Comparison of ENCODE assay signal across 9 cellular contexts in the genomic region with DNA sequence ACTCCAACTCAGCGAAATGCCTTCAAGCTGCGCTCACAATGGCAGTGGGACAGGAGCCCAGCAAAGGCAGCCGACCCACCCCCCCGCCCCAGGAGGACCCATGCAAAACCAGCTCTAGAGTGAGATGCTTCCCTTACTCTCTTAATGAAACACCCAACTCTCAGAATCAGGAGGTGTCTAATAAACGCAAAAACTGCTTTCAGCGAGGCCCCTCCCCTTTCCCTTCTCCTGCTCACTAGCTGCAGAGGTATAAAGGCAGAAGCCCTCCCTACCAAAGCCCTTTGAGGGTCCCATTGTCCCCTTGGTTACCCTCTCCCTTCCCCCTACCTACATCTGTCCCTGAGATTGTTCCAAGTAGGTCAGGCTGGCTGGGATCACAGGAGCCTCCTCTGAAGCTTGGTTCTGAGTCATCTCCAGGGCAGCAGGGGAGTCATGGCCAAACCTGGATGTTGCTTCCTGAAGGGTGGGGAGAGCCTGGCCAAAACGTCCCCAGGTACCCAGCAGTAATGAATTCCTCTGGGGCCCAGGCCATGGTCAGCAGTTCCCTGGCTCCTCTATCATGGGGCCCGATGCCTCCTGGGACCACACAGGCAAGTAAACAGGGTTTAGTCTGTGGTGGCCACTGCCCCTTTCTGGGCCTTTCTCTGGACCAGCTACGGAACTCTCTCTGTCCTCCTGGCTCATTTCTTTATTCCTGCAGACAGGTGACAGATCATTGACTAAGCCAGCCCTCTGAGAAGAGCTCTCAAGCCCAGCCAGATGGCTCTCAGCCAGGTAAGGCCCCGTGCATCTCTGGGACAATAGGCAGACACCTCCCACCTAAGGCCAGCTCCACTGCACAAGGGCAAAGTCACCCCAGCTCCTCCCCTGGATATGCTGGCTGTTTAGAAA. TPM values are rescaled to one million over a fixed set of nuclear protein-coding genes. Genes with fewer than 3 reads are reported as not detected.
DNase-seq lines count a peak whose midpoint lies in the region; ATAC-seq, FAIRE-seq and TF ChIP-seq lines count a peak whose summit lies in the region.
"Had no signal": no experiment of that assay in that cellular context is flagged by ENCODE, and none has a peak within 500 bp of the region (broad histone marks: within the 10 kb centered on the region; RNA-seq: fewer than 3 reads in every experiment).

No MANE protein-coding gene starts in this region.

- no peak for TF ChIP-seq CTCF in CD4-positive, alpha-beta T cell (IDR thresholded peaks at IDR 0.05)
- no peak for TF ChIP-seq CTCF in RWPE1 (conservative IDR thresholded peaks at IDR 0.05; ENCODE audit: low read depth)
- TF ChIP-seq CTCF in H1 (IDR thresholded peaks at IDR 0.05; ENCODE audit: control extremely low read depth in 1 of 3, insufficient read depth in 1 of 3, low read depth in 1 of 3, low read length in 3 of 3): no peak

- no peak for DNase-seq in CD4-positive, alpha-beta T cell
- DNase-seq in HPDE6-E6E7 (ENCODE audit: extremely low spot score) (peak; percentile 76), RWPE1 (ENCODE audit: low spot score) (peak; percentile 89), H1 (ENCODE audit: low read depth in 1 of 2, low spot score in 2 of 2) (no peak), neuronal stem cell (ENCODE audit: low spot score) (no peak), OCI-M1 (lab: John Stamatoyannopoulos, UW) (no peak), dedifferentiated amniotic fluid mesenchymal stem cell (ENCODE audit: extremely low spot score) (no peak), epidermal melanocyte (ENCODE audit: insufficient read length, low spot score) (no peak)

- H3K4me1 ChIP-seq in H1 (replicated peaks in 1 of 4; ENCODE audit: control insufficient read depth in 3 of 4, insufficient read depth in 4 of 4, low read length in 3 of 4) (peaks cover 0 to 21% (median 11%) of the 10 kb centered on the region in 4 experiments; a peak in 6 of 7 replicates), neuronal stem cell (ENCODE audit: control insufficient read depth in 2 of 2, insufficient read depth in 1 of 2, low read depth in 1 of 2, low read length in 2 of 2) (peaks cover 20 to 21% of the 10 kb centered on the region in 2 donors)

- H2BK15ac ChIP-seq in H1 (ENCODE audit: low read length) (peak overlapping the region; percentile 53; the same call in 1 of the 2 replicates), neuronal stem cell (ENCODE audit: low read length) (peak overlapping the region; percentile 72)

- POLR2A ChIA-PET in CD4-positive, alpha-beta T cell (lab: Charles Lee): interaction anchor here (0.6 to 2.9 kb wide), 4 partner anchors 8 to 97 kb away, joined by 3 to 20 read pairs (median 3); a partner anchor contains a TSS
- POLR2A ChIA-PET in RWPE1 (lab: Yijun Ruan, JAX; ENCODE audit: low non-redundant PET) (no interaction called here), H1 (lab: Charles Lee; ENCODE audit: partially characterized antibody) (interaction anchor here (1.1 to 1.2 kb wide), 2 partner anchors 9 to 34 kb away, joined by 3 to 4 read pairs; no protein-coding TSS in a partner anchor)

- no peak for ATAC-seq in CD4-positive, alpha-beta T cell (ENCODE audit: poor library complexity)

- no peak for FAIRE-seq in H1 (lab: Jason Lieb, UNC)
- FAIRE-seq: GM18507 had no signal

- H3K79me1 ChIP-seq in H1 (ENCODE audit: low read depth, low read length) (peaks cover 23% of the 10 kb centered on the region), neuronal stem cell (ENCODE audit: low read depth, low read length) (peaks cover 12% of the 10 kb centered on the region)

- no peak for TF ChIP-seq RAD21 in H1 (IDR thresholded peaks at IDR 0.05 in 1 of 2, conservative IDR thresholded peaks at IDR 0.05 in 1 of 2; ENCODE audit: low read depth in 2 of 2, low read length in 2 of 2)

- H4K8ac ChIP-seq in H1 (ENCODE audit: extremely low read depth, insufficient read depth, low read length) (no peak overlapping the region), neuronal stem cell (ENCODE audit: low read depth, low read length) (no peak overlapping the region)

- H3K36me3 Mint-ChIP-seq in CD4-positive, alpha-beta T cell (ENCODE audit: low read depth): no peaks in the 10 kb centered on the region

- H2BK20ac ChIP-seq in H1 (ENCODE audit: low read length): no peak overlapping the region

- H3K36me3 ChIP-seq in H1 (ENCODE audit: control insufficient read depth in 2 of 4, insufficient read depth in 4 of 4, low read length in 3 of 4): no peaks in the 10 kb centered on the region
- peaks cover 0 to 44% of the 10 kb centered on the region in 2 donors for H3K36me3 ChIP-seq in neuronal stem cell (replicated peaks in 1 of 2; ENCODE audit: control insufficient read depth in 2 of 2, insufficient read depth in 2 of 2, low read length in 2 of 2)

- H3K4me3 Mint-ChIP-seq in CD4-positive, alpha-beta T cell: peak overlapping the region; percentile 85

- no peaks in the 10 kb centered on the region for H3K9me3 ChIP-seq in CD4-positive, alpha-beta T cell (ENCODE audit: control insufficient read depth, low read length)
- H3K9me3 ChIP-seq in H1 (ENCODE audit: insufficient read depth in 2 of 2, low read depth in 1 of 2, low read length in 1 of 2) (no peaks in the 10 kb centered on the region), neuronal stem cell (replicated peaks in 1 of 2; ENCODE audit: control insufficient read depth in 2 of 2, insufficient read depth in 1 of 2, low read depth in 1 of 2, low read length in 2 of 2) (peaks cover 0 to 8% of the 10 kb centered on the region in 2 donors)

- H2AK5ac ChIP-seq in H1 (ENCODE audit: low read depth, low read length): no peak overlapping the region
- H2AK5ac ChIP-seq in neuronal stem cell (ENCODE audit: low read depth, low read length): peak overlapping the region; percentile 42

- no peak for TF ChIP-seq POLR2A in H1 (IDR thresholded peaks at IDR 0.05; ENCODE audit: control extremely low read depth in 1 of 2, low read depth in 2 of 2, low read length in 2 of 2)

- H2BK12ac ChIP-seq in H1 (ENCODE audit: low read depth, low read length) (no peak overlapping the region), neuronal stem cell (ENCODE audit: low read length) (no peak overlapping the region)

- no peaks in the 10 kb centered on the region for H3K27me3 ChIP-seq in CD4-positive, alpha-beta T cell (ENCODE audit: control insufficient read depth, insufficient read depth, low read length)
- H3K27me3 ChIP-seq in H1 (replicated peaks in 1 of 4; ENCODE audit: control insufficient read depth in 3 of 4, extremely low read depth in 1 of 4, insufficient read depth in 3 of 4, low read length in 3 of 4) (no peaks in the 10 kb centered on the region), neuronal stem cell (ENCODE audit: control insufficient read depth in 3 of 3, insufficient read depth in 3 of 3, low read depth in 1 of 3, low read length in 3 of 3) (no peaks in the 10 kb centered on the region)

- H2BK120ac ChIP-seq in H1 (replicated peaks; ENCODE audit: low read depth, low read length) (no peak overlapping the region), neuronal stem cell (ENCODE audit: low read depth, low read length) (no peak overlapping the region)

- H3K79me2 ChIP-seq in H1 (ENCODE audit: control insufficient read depth in 1 of 2, insufficient read depth in 2 of 2, low read length in 2 of 2): peaks cover 8 to 91% of the 10 kb centered on the region in 2 experiments

- H4K20me1 ChIP-seq in H1 (replicated peaks in 1 of 2; ENCODE audit: control insufficient read depth in 1 of 2, insufficient read depth in 2 of 2, low read length in 2 of 2): peaks cover 17 to 26% of the 10 kb centered on the region in 2 experiments

- no peaks in the 10 kb centered on the region for H3K27me3 Mint-ChIP-seq in CD4-positive, alpha-beta T cell

- no peak for TF ChIP-seq EP300 in H1 (IDR thresholded peaks at IDR 0.05; ENCODE audit: borderline replicate concordance in 1 of 2, low read depth in 2 of 2, low read length in 2 of 2)

- H3K27ac Mint-ChIP-seq in CD4-positive, alpha-beta T cell: peak overlapping the region; percentile 96

- no peak overlapping the region for H3K4ac ChIP-seq in H1 (replicated peaks; ENCODE audit: insufficient read length, low read depth, low read length)
- no peak overlapping the region for H3K4ac ChIP-seq in neuronal stem cell (ENCODE audit: low read length)

- H3K23me2 ChIP-seq in H1 (ENCODE audit: low read depth, low read length): no peaks in the 10 kb centered on the region

- H3K4me3 ChIP-seq in H1 (ENCODE audit: extremely low read depth in 1 of 4, insufficient read depth in 2 of 4, low read depth in 3 of 4, low read length in 4 of 4) (no peak overlapping the region), neuronal stem cell (ENCODE audit: low read length in 2 of 2) (no peak overlapping the region)

- H3K4me2 ChIP-seq in H1 (ENCODE audit: insufficient read depth in 1 of 2, low read depth in 2 of 2, low read length in 2 of 2) (peak overlapping the region in 1 of 2 experiments; percentile 21; a peak in 1 of 4 replicates), neuronal stem cell (ENCODE audit: insufficient read depth, low read length, poor library complexity, severe bottlenecking) (no peak overlapping the region)

- H3K56ac ChIP-seq in H1 (replicated peaks; ENCODE audit: insufficient read length, low read depth, low read length): no peak overlapping the region

- H4K5ac ChIP-seq in H1 (ENCODE audit: insufficient read length, low read depth, low read length): no peak overlapping the region

- intact Hi-C loops in CD4-positive, alpha-beta T cell (cut with DNase I, micrococcal nuclease): loop anchor here (1.0 to 2.0 kb wide), 2 partner anchors 7 to 15 kb away; no protein-coding TSS in a partner anchor

- H3K23ac ChIP-seq in H1 (ENCODE audit: insufficient read length) (no peak overlapping the region), neuronal stem cell (ENCODE audit: low read depth, low read length, poor library complexity) (no peak overlapping the region)

- H2BK5ac ChIP-seq in H1 (ENCODE audit: low read depth, low read length) (no peak overlapping the region; the same call in 1 of the 2 replicates), neuronal stem cell (ENCODE audit: low read length) (no peak overlapping the region)

- H3K9ac ChIP-seq in H1 (replicated peaks in 1 of 4; ENCODE audit: extremely low read depth in 1 of 4, low read depth in 3 of 4, low read length in 3 of 4) (no peak overlapping the region), neuronal stem cell (ENCODE audit: low read depth, low read length, poor library complexity) (no peak overlapping the region)

- H3K18ac ChIP-seq in H1 (ENCODE audit: extremely low read depth, low read length) (no peak overlapping the region; the same call in 1 of the 2 replicates), neuronal stem cell (ENCODE audit: low read length) (peak overlapping the region; percentile 89)

- no peak overlapping the region for H2AFZ ChIP-seq in H1 (ENCODE audit: low read length)
- H2AFZ ChIP-seq in neuronal stem cell (ENCODE audit: low read length): no peak overlapping the region

- H4K91ac ChIP-seq in H1 (replicated peaks; ENCODE audit: insufficient read length, low read length) (no peak overlapping the region), neuronal stem cell (ENCODE audit: low read depth, low read length, poor library complexity) (no peak overlapping the region)

- peaks cover 64% of the 10 kb centered on the region for H3K4me1 Mint-ChIP-seq in CD4-positive, alpha-beta T cell (ENCODE audit: low read depth)

- H3K14ac ChIP-seq in H1 (ENCODE audit: insufficient read length) (no peak overlapping the region), neuronal stem cell (ENCODE audit: low read length) (no peak overlapping the region)

- 82% methylated on average over 10 of the region's 10 CpGs; no CpG with 5 or more reads in 1 of the 2 experiments for whole genome bisulfite sequencing in H1 (ENCODE audit: extremely low coverage in 1 of 2, insufficient coverage in 1 of 2, insufficient read length in 1 of 2, insufficient replicate concordance in 2 of 2, low coverage in 1 of 2, low lambda C conversion rate in 2 of 2, missing lambda C conversion rate in 1 of 2), 2 experiments
- WGBS in neuronal stem cell (ENCODE audit: extremely low coverage in 2 of 2, insufficient read length in 2 of 2, insufficient replicate concordance in 1 of 2), 2 donors: no CpG with 5 or more reads among the region's 10 CpGs

- H3K9me3 Mint-ChIP-seq in CD4-positive, alpha-beta T cell: no peaks in the 10 kb centered on the region

- peak overlapping the region; percentile 47 for H3K27ac ChIP-seq in CD4-positive, alpha-beta T cell (ENCODE audit: low read depth, low read length)
- H3K27ac ChIP-seq in RWPE1: peak overlapping the region; percentile 94
- no peak overlapping the region for H3K27ac ChIP-seq in H1 (ENCODE audit: low read depth, low read length)
- peak overlapping the region; percentile 41 for H3K27ac ChIP-seq in neuronal stem cell (replicated peaks; ENCODE audit: low read length)

- CTCF ChIA-PET in CD4-positive, alpha-beta T cell (lab: Charles Lee): interaction anchor here (1.3 kb wide), 1 partner anchor 55 kb away, joined by 3 read pairs; no protein-coding TSS in a partner anchor
- CTCF ChIA-PET in RWPE1 (lab: Yijun Ruan, JAX): no interaction called here
- CTCF ChIA-PET in H1 (lab: Charles Lee; ENCODE audit: partially characterized antibody): interaction anchor here (0.7 to 4.4 kb wide), 6 partner anchors 8 to 56 kb away, joined by 3 to 16 read pairs (median 3); no protein-coding TSS in a partner anchor

RNA-seq across cellular contexts. Expression of a gene that starts 8.6 kb away (rescaled TPM):
- total RNA-seq in CD4-positive, alpha-beta T cell: 10 to 100 TPM in 1 of 2 experiments, 1 to 10 TPM in 1; 9.0 to 10.2 TPM
- total RNA-seq in H1 (2021; fragmentation: NEBNext Ultra II Directional; extraction: Animal tissue kit (Norgen Biotek cat#: 25700)): 16.5 and 17.1 TPM in 2 replicates
- 22.0 and 28.6 TPM in 2 replicates for polyA plus RNA-seq in H1 (2011; rRNA removed)
- 19.5 TPM for polyA plus RNA-seq in H1 (2011; cell fraction: cytosol; rRNA removed)
- polyA plus RNA-seq in H1 (2011; cell fraction: nucleus; rRNA removed): 35.3 TPM
- polyA plus RNA-seq in H1 (2012, experiment 1 of 2): 10.2 to 16.3 TPM (median 14.4 TPM) in 4 replicates
- polyA plus RNA-seq in H1 (2012, experiment 2 of 2): 13.3 TPM
- polyA plus RNA-seq in H1 (2013, experiment 1 of 2): 7.5 TPM
- 6.3 TPM for polyA plus RNA-seq in H1 (2013, experiment 2 of 2)
- polyA minus RNA-seq in H1 (2011; rRNA and poly(A)+ RNA removed): 17.1 and 19.3 TPM in 2 replicates
- polyA minus RNA-seq in H1 (2011; cell fraction: cytosol; rRNA and poly(A)+ RNA removed): 14.2 TPM
- polyA minus RNA-seq in H1 (2011; cell fraction: nucleus; rRNA and poly(A)+ RNA removed): 28.4 TPM
- polyA plus RNA-seq in neuronal stem cell (2013, experiment 1 of 2): 5.8 TPM
- 5.8 TPM for polyA plus RNA-seq in neuronal stem cell (2013, experiment 2 of 2)

Comparison
In these comparisons a context has a peak if more than half of its experiments do, and no peak if none do; other contexts are left out.
1. DNase-seq: peak in HPDE6-E6E7 (single experiment) and RWPE1 (single experiment); none in CD4-positive, alpha-beta T cell (0 of 10), H1 (0 of 2), neuronal stem cell (single experiment), OCI-M1 (single experiment), dedifferentiated amniotic fluid mesenchymal stem cell (single experiment) and epidermal melanocyte (single experiment).